15 cellular contexts compared by ENCODE assay signal in the genomic region with DNA sequence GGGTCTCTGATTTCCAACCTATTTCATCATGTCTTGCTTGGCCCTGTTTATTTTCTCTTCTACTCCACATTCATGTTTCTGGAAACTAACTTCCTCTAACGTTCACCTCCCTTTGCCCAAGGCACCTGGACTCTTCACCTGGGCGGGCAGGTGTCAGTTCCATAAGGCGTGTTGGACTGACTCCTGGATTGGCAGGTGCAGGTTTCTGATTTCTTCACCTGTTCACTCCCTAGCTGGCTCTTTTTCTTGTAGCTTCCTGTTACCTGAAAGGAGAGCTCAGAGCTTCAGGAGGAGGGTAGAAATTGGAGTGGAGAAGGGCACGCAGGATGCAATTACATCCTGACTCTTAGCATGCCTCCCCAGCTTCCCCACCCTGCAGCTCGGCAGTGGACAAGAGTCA.
A peak's percentile ranks its signal among the peaks of the same experiment; 100 is the strongest.
DNase-seq lines count a peak whose midpoint lies in the region; ATAC-seq and TF ChIP-seq lines count a peak whose summit lies in the region.
"Had no signal": no experiment of that assay in that cellular context is flagged by ENCODE, and none has a peak within 500 bp of the region (broad histone marks: within the 10 kb centered on the region; RNA-seq: fewer than 3 reads in every experiment).

No MANE protein-coding gene starts in this region.

- peak; percentile 99 for DNase-seq in DMS53 (lab: John Stamatoyannopoulos, UW)
- DNase-seq in NCI-H187 treated with DMSO at 0.1 percent for 48 hours (lab: John Stamatoyannopoulos, UW) = peak; percentile 91
- DNase-seq in PC-3 = no peak
- peak; percentile 81 to 85 (median 84) for DNase-seq in mucosa of descending colon
- no peak for DNase-seq in sciatic nerve (ENCODE audit: low spot score)
- no peak for DNase-seq in activated CD4-positive, alpha-beta T cell treated with anti-CD3 and anti-CD28 coated beads, Interleukin-2, amount 50 U/mL, for 4 hours
- DNase-seq: activated CD8-positive, alpha-beta T cell treated with anti-CD3 and anti-CD28 coated beads, Interleukin-2, amount 10 ng/mL, durations not matched to agents 7 days and 5 days; activated effector memory CD4-positive, alpha-beta T cell treated with anti-CD3 and anti-CD28 coated beads, Interleukin-2, amount 50 U/mL, for 16 hours; brain microvascular endothelial cell; foreskin melanocyte; NK-92 treated with Interleukin-12 subunit alpha and Interleukin-12 subunit beta, amount 100 ng/mL, for 24 hours; occipital lobe; tibial artery had no signal

- no peaks in the 10 kb centered on the region for H3F3A ChIP-seq in PC-3 (ENCODE audit: low read length, unreplicated experiment)

- H3K36me3 ChIP-seq in PC-3 (ENCODE audit: low read depth, low read length) (no peaks in the 10 kb centered on the region), mucosa of descending colon (ENCODE audit: low read depth) (no peaks in the 10 kb centered on the region)
- H3K36me3 ChIP-seq: brain microvascular endothelial cell, tibial artery had no signal

- no peak overlapping the region for H2AFZ ChIP-seq in PC-3 (ENCODE audit: low read length)

- peaks cover 36% of the 10 kb centered on the region for H3K4me1 ChIP-seq in PC-3 (ENCODE audit: insufficient read depth, low read length)
- peaks cover 30% of the 10 kb centered on the region for H3K4me1 ChIP-seq in mucosa of descending colon (ENCODE audit: low read depth)

- intact Hi-C loops in PC-3 (cut with micrococcal nuclease) (no loop called here), mucosa of descending colon (cut with DNase I, micrococcal nuclease) (no loop called here), sciatic nerve (cut with DNase I) (loop anchor here (10.0 kb wide), 1 partner anchor 248 kb away; no protein-coding TSS in a partner anchor)

- peak overlapping the region; percentile 30; the same call in 1 of the 2 replicates for H3K9ac ChIP-seq in PC-3 (ENCODE audit: low read length)

- CTCF ChIA-PET in PC-3 (lab: Charles Lee) = no interaction called here

- H3K9me2 ChIP-seq in PC-3 (replicated peaks; ENCODE audit: low read length) = no peaks in the 10 kb centered on the region

- TF ChIP-seq CTCF in PC-3 (conservative IDR thresholded peaks at IDR 0.05; ENCODE audit: low read depth, low read length) (no peak), mucosa of descending colon (IDR thresholded peaks at IDR 0.05) (no peak)

- no peaks in the 10 kb centered on the region for H3K27me3 ChIP-seq in PC-3 (ENCODE audit: low read length)
- H3K27me3 ChIP-seq: brain microvascular endothelial cell, tibial artery had no signal

- TF ChIP-seq POLR2A in GM18505 (IDR thresholded peaks at IDR 0.05; ENCODE audit: borderline replicate concordance, extremely low read depth, insufficient read depth, insufficient read length) = no peak

- BruUV-seq in PC-3 (replicated peaks; lab: Mats Ljungman, UMichigan) = no TSS peak

- ATAC-seq in PC-3 (no peak), mucosa of descending colon (peak; percentile 78), GM18505 (IDR thresholded peaks at IDR 0.05; ENCODE audit: unreplicated experiment) (no peak), HG02588 (IDR thresholded peaks at IDR 0.05; ENCODE audit: unreplicated experiment) (no peak), sciatic nerve (no peak)
- ATAC-seq: activated CD8-positive, alpha-beta T cell treated with anti-CD3 and anti-CD28 coated beads, Interleukin-2, amount 10 ng/mL, durations not matched to agents 7 days and 5 days had no signal

- H3K9me3 ChIP-seq in PC-3 (ENCODE audit: low read length) (no peaks in the 10 kb centered on the region), mucosa of descending colon (no peaks in the 10 kb centered on the region)
- H3K9me3 ChIP-seq: tibial artery had no signal

- POLR2A ChIA-PET in PC-3 (lab: Charles Lee; ENCODE audit: unreplicated experiment) = no interaction called here

- peak overlapping the region; percentile 89 for H3K27ac ChIP-seq in PC-3 (ENCODE audit: low read length)
- H3K27ac ChIP-seq: brain microvascular endothelial cell, tibial artery had no signal

- H3K4me2 ChIP-seq in PC-3 (ENCODE audit: low read length) = 0 out of 2 replicates have a peak overlapping the region, but pooled peaks have one; percentile 11

- no peak overlapping the region for H3K4me3 ChIP-seq in PC-3 (ENCODE audit: low read length)
- H3K4me3 ChIP-seq in mucosa of descending colon = no peak overlapping the region
- H3K4me3 ChIP-seq: tibial artery had no signal

- H4K20me1 ChIP-seq in PC-3 (ENCODE audit: low read length) = no peaks in the 10 kb centered on the region

- H3K79me2 ChIP-seq in PC-3 (ENCODE audit: low read length) = no peaks in the 10 kb centered on the region

Comparison
In these comparisons a context has a peak if more than half of its experiments do, and no peak if none do; other contexts are left out.
1. DNase-seq: peak in DMS53 (single experiment), NCI-H187 treated with DMSO at 0.1 percent for 48 hours (single experiment) and mucosa of descending colon (3 of 3); none in PC-3 (single experiment), sciatic nerve (single experiment) and activated CD4-positive, alpha-beta T cell treated with anti-CD3 and anti-CD28 coated beads, Interleukin-2, amount 50 U/mL, for 4 hours (0 of 2).